Comparison of ENCODE assay signal across 8 cellular contexts in genomic region chr22:38317995-38318715, GRCh38.
DNase-seq lines count a peak whose midpoint lies in the region; ATAC-seq, FAIRE-seq and TF ChIP-seq lines count a peak whose summit lies in the region.

No MANE protein-coding gene starts in this region.

- ATAC-seq in HG02970 (IDR thresholded peaks at IDR 0.05; ENCODE audit: low FRiP score, unreplicated experiment), result no peak

- TF ChIP-seq CTCF in AG10803 (conservative IDR thresholded peaks at IDR 0.05; ENCODE audit: low read length) (no peak), choroid plexus epithelial cell (conservative IDR thresholded peaks at IDR 0.05; ENCODE audit: low read depth, low read length) (no peak)

- H3K4me3 ChIP-seq in AG10803 (ENCODE audit: low read length), result peak overlapping the region; percentile 58
- H3K4me3 ChIP-seq in choroid plexus epithelial cell (ENCODE audit: low read depth, low read length), result peak overlapping the region; percentile 65

- FAIRE-seq in RCC 7860 (lab: Jason Lieb, UNC), result peak; percentile 90

- DNase-seq in AG10803 (ENCODE audit: low read depth), result peak; percentile 91
- peak; percentile 94 for DNase-seq in HCEC 1CT
- peak; percentile 92 for DNase-seq in RCC 7860 (ENCODE audit: low spot score)
- peak; percentile 86 for DNase-seq in choroid plexus epithelial cell (ENCODE audit: low read depth)
- DNase-seq in left kidney (ENCODE audit: low read depth, low spot score), result peak; percentile 66
- DNase-seq in stromal cell of bone marrow (ENCODE audit: low read depth), result peak; percentile 86
- DNase-seq in activated CD4-positive, alpha-beta T cell treated with anti-CD3 and anti-CD28 coated beads, Interleukin-2, amount 50 U/mL, for 1 hour, result no peak
